Comparison of ENCODE assay signal across 14 cellular contexts in the genomic region with DNA sequence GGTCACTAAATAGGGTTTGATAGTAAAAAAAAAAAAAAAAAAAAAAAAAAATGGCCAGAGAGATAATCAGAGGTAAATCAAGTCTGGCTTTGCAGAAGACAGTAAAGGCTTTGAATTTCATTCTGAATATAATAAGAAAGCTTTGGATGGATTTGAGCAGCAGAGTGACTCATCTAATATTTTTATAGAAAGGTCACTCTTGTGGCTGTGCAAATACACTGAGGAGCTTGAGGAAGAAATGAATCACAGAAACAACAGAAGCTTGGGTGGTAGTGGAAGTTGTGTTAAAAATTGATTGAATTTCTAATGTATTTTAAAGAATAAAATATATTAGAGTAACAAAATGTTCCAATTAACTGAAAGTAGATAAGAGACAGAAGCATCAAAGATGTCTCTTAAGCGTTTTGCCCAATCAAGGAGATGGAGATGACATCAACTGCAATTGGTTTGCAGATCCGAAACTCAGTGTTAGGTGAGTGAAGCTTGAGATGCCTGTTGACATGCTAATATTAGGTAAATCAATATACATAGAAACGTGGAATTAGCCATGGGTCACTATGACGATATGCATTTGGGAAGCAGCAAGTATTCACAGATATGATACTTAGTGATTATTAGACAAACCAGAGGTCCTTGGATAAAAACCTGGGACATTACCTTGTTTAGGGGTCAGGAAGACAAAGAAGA.
DNase-seq lines count a peak whose midpoint lies in the region; ATAC-seq, FAIRE-seq and TF ChIP-seq lines count a peak whose summit lies in the region.
"Had no signal": no experiment of that assay in that cellular context is flagged by ENCODE, and none has a peak within 500 bp of the region (broad histone marks: within the 10 kb centered on the region; RNA-seq: fewer than 3 reads in every experiment).

No MANE protein-coding gene starts in this region.

- peak; percentile 69 for FAIRE-seq in RCC 7860 (lab: Jason Lieb, UNC)

- H3K27ac ChIP-seq in fibroblast of lung (ENCODE audit: insufficient read depth, low read length): no peak overlapping the region
- H3K27ac ChIP-seq in esophagus squamous epithelium: no peak overlapping the region

- TF ChIP-seq POLR2A in esophagus squamous epithelium (IDR thresholded peaks at IDR 0.05): no peak

- TF ChIP-seq CTCF in fibroblast of lung (conservative IDR thresholded peaks at IDR 0.05 in 1 of 2, IDR thresholded peaks at IDR 0.05 in 1 of 2; ENCODE audit: low read depth in 1 of 2, low read length in 2 of 2) (no peak), esophagus squamous epithelium (IDR thresholded peaks at IDR 0.05) (no peak)

- WGBS in esophagus squamous epithelium, 2 donors: 71 to 75% methylated on average over 4 of the region's 4 CpGs

- no peaks in the 10 kb centered on the region for H3K4me1 ChIP-seq in fibroblast of lung (ENCODE audit: control insufficient read depth, extremely low read depth, insufficient read depth, low read length)
- H3K4me1 ChIP-seq in esophagus squamous epithelium: no peaks in the 10 kb centered on the region

- H3K4me2 ChIP-seq in fibroblast of lung (ENCODE audit: extremely low read depth, insufficient read depth, low read length): no peak overlapping the region

- intact Hi-C loops in esophagus squamous epithelium (cut with DNase I): no loop called here

- DNase-seq in EH (ENCODE audit: low read depth) (peak; percentile 70), RCC 7860 (ENCODE audit: low spot score) (peak; percentile 57), fibroblast of lung (ENCODE audit: low read depth in 2 of 2) (peak; percentile 58 to 88), skeletal muscle cell (ENCODE audit: low read depth) (peak; percentile 61), COR-L47 (lab: John Stamatoyannopoulos, UW) (no peak), esophagus squamous epithelium (lab: John Stamatoyannopoulos, UW) (no peak)
- no peak for DNase-seq in activated CD4-positive, CD25-positive, alpha-beta regulatory T cell treated with anti-CD3 and anti-CD28 coated beads, Interleukin-2, amount 50 U/mL, for 72 hours
- DNase-seq: activated CD4-positive, alpha-beta T cell treated with anti-CD3 and anti-CD28 coated beads for 36 hours; activated naive CD8-positive, alpha-beta T cell treated with anti-CD3 and anti-CD28 coated beads, Interleukin-2, amount 10 ng/mL, durations not matched to agents 7 days and 5 days; CD4-positive, alpha-beta memory T cell; naive B cell; NCI-H1417; NCI-H345 had no signal

- H2AFZ ChIP-seq in fibroblast of lung (ENCODE audit: low read length): no peak overlapping the region

- no peaks in the 10 kb centered on the region for H3K36me3 ChIP-seq in fibroblast of lung (ENCODE audit: control insufficient read depth, insufficient read depth, low read length)
- H3K36me3 ChIP-seq in esophagus squamous epithelium: no peaks in the 10 kb centered on the region

- no peak overlapping the region for H3K4me3 ChIP-seq in fibroblast of lung (replicated peaks in 1 of 4; ENCODE audit: control extremely low read depth in 1 of 4, insufficient read depth in 1 of 4, low read depth in 3 of 4, low read length in 4 of 4)
- no peak overlapping the region for H3K4me3 ChIP-seq in skeletal muscle cell (ENCODE audit: low read depth, low read length)
- no peak overlapping the region for H3K4me3 ChIP-seq in esophagus squamous epithelium

- no peaks in the 10 kb centered on the region for H4K20me1 ChIP-seq in fibroblast of lung (ENCODE audit: control insufficient read depth, extremely low read depth, insufficient read depth, low read length)

- ATAC-seq in HG02884 (IDR thresholded peaks at IDR 0.05; ENCODE audit: unreplicated experiment): no peak
- ATAC-seq: activated CD4-positive, alpha-beta T cell treated with anti-CD3 and anti-CD28 coated beads for 36 hours had no signal

- no peaks in the 10 kb centered on the region for H3K27me3 ChIP-seq in fibroblast of lung (ENCODE audit: control insufficient read depth, insufficient read depth, low read length)
- H3K27me3 ChIP-seq in esophagus squamous epithelium: no peaks in the 10 kb centered on the region

- no peaks in the 10 kb centered on the region for H3K79me2 ChIP-seq in fibroblast of lung (ENCODE audit: control insufficient read depth, insufficient read depth, low read length)

- no peak overlapping the region for H3K9ac ChIP-seq in fibroblast of lung (ENCODE audit: insufficient read depth, low read length)

- no peaks in the 10 kb centered on the region for H3K9me3 ChIP-seq in fibroblast of lung (ENCODE audit: control insufficient read depth, insufficient read depth, low read depth, low read length)
- H3K9me3 ChIP-seq in esophagus squamous epithelium: no peaks in the 10 kb centered on the region

Comparison
In these comparisons a context has a peak if more than half of its experiments do, and no peak if none do; other contexts are left out.
1. DNase-seq: peak in EH (single experiment), RCC 7860 (single experiment), fibroblast of lung (2 of 2) and skeletal muscle cell (single experiment); none in COR-L47 (single experiment), activated CD4-positive, CD25-positive, alpha-beta regulatory T cell treated with anti-CD3 and anti-CD28 coated beads, Interleukin-2, amount 50 U/mL, for 72 hours (single experiment) and esophagus squamous epithelium (single experiment).